Comparison of ENCODE assay signal across 13 cellular contexts in the genomic region with DNA sequence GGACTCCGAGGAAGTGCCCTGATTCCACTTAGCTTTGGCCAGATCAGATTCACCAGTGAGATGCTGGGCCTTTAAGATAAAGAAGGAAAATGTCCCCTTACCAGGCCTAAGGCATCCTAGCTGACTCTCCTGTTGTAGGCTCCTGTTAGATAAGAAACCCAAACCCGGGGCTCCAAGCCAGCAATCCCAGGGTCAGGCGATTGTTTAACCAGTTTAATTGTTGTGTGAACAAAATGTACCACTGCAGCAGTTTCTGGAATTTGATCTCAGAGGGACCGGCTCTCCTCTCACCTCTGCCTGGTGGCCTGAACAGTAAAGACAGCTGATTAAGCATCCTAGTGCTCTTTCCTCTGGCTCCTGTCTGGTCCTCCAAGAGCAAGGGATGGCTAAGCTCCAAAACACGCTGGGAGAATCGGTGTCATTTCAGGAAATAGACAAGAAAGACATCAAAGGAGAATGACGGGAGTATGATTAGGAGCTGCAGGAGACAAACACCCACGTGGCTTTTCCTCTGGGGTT. TPM values are rescaled to one million over a fixed set of nuclear protein-coding genes. Genes with fewer than 3 reads are reported as not detected.
DNase-seq lines count a peak whose midpoint lies in the region; ATAC-seq and TF ChIP-seq lines count a peak whose summit lies in the region.
"Had no signal": no experiment of that assay in that cellular context is flagged by ENCODE, and none has a peak within 500 bp of the region (broad histone marks: within the 10 kb centered on the region; RNA-seq: fewer than 3 reads in every experiment).

No MANE protein-coding gene starts in this region.

- CTCF ChIA-PET in RWPE1 (lab: Yijun Ruan, JAX): interaction anchor here (1.2 to 1.8 kb wide), 2 partner anchors 12 to 120 kb away, joined by 5 to 14 read pairs; no protein-coding TSS in a partner anchor

- 23 to 24% methylated on average over 7 to 8 of the region's 8 CpGs for WGBS in testis, 2 donors

- peaks cover 51% of the 10 kb centered on the region for H3K4me1 ChIP-seq in testis

- H3K4me3 ChIP-seq in fibroblast of the aortic adventitia (ENCODE audit: low read depth, low read length): no peak overlapping the region
- H3K4me3 ChIP-seq in testis: no peak overlapping the region
- H3K4me3 ChIP-seq: tibial nerve had no signal

- no peaks in the 10 kb centered on the region for H3K36me3 ChIP-seq in testis (ENCODE audit: low read depth, missing control alignments)
- H3K36me3 ChIP-seq: tibial nerve had no signal

- H3K27ac ChIP-seq in testis: peak overlapping the region; percentile 2 to 4
- no peak overlapping the region for H3K27ac ChIP-seq in RWPE1
- H3K27ac ChIP-seq: tibial nerve had no signal

- no peak for TF ChIP-seq POLR2A in testis (IDR thresholded peaks at IDR 0.05)

- DNase-seq in NCI-H748 (lab: John Stamatoyannopoulos, UW; ENCODE audit: unreplicated experiment): peak; percentile 17
- no peak for DNase-seq in NCI-H748 treated with DMSO at 0.1 percent for 48 hours (lab: John Stamatoyannopoulos, UW)
- DNase-seq in OCI-M1 (lab: John Stamatoyannopoulos, UW): peak; percentile 20
- DNase-seq in fibroblast of the aortic adventitia (ENCODE audit: low read depth): peak; percentile 82
- peak; percentile 72 for DNase-seq in testis
- no peak for DNase-seq in kidney tubule cell (ENCODE audit: low spot score)
- DNase-seq in RWPE1 (ENCODE audit: low spot score): no peak
- DNase-seq: amniotic stem cell, hippocampal formation, NCI-H1048 had no signal

- POLR2A ChIA-PET in RWPE1 (lab: Yijun Ruan, JAX; ENCODE audit: low non-redundant PET): interaction anchor here (0.6 kb wide), 1 partner anchor 409 kb away, joined by 3 read pairs; no protein-coding TSS in a partner anchor

- no peak for ATAC-seq in HG03432 (IDR thresholded peaks at IDR 0.05; ENCODE audit: unreplicated experiment)

- H3K9me3 ChIP-seq in testis: no peaks in the 10 kb centered on the region
- H3K9me3 ChIP-seq: tibial nerve had no signal

- no peaks in the 10 kb centered on the region for H3K27me3 ChIP-seq in testis
- H3K27me3 ChIP-seq: tibial nerve had no signal

- intact Hi-C loops in testis (cut with DNase I; ENCODE audit: low total_unique reads): no loop called here

- no peak for TF ChIP-seq CTCF in fibroblast of the aortic adventitia (IDR thresholded peaks at IDR 0.05; ENCODE audit: insufficient read depth, low read length)
- TF ChIP-seq CTCF in testis (IDR thresholded peaks at IDR 0.05): no peak
- TF ChIP-seq CTCF in RWPE1 (conservative IDR thresholded peaks at IDR 0.05; ENCODE audit: low read depth): no peak

RNA-seq across cellular contexts. Expression of a gene that starts 9.3 kb away (rescaled TPM):
- total RNA-seq in fibroblast of the aortic adventitia (ENCODE audit: low replicate concordance) (not detected in 2 replicates), testis (10 to 100 TPM; 11.7 to 12.9 TPM)
- 10.5 TPM for polyA plus RNA-seq in testis (ENCODE audit: insufficient read depth, low read depth, low replicate concordance)
- total RNA-seq: RPMI7951 had no signal

RNA-seq across cellular contexts. Expression of a gene that starts 44.5 kb away (rescaled TPM):
- total RNA-seq in fibroblast of the aortic adventitia (ENCODE audit: low replicate concordance) (0.74 and 2.9 TPM in 2 replicates), testis (10 to 100 TPM; 13.4 to 19.6 TPM)
- polyA plus RNA-seq in testis (ENCODE audit: insufficient read depth, low read depth, low replicate concordance): 7.2 TPM

RNA-seq across cellular contexts. Expression of a gene that starts 55.9 kb away (rescaled TPM):
- total RNA-seq in fibroblast of the aortic adventitia (ENCODE audit: low replicate concordance): 0.36 TPM in 1 of 2 replicates, not detected in the other
- 10 to 100 TPM; 35.2 to 71.1 TPM for total RNA-seq in testis
- polyA plus RNA-seq in testis (ENCODE audit: insufficient read depth, low read depth, low replicate concordance): 83.2 TPM
- total RNA-seq: RPMI7951, tibial nerve had no signal

Comparison
In these comparisons a context has a peak if more than half of its experiments do, and no peak if none do; other contexts are left out.
1. DNase-seq: peak in NCI-H748 (single experiment), OCI-M1 (single experiment), fibroblast of the aortic adventitia (single experiment) and testis (single experiment); none in NCI-H748 treated with DMSO at 0.1 percent for 48 hours (single experiment), kidney tubule cell (single experiment) and RWPE1 (single experiment).
2. RNA of a gene that starts 9.3 kb away (total RNA-seq): 11.7 to 12.9 TPM in testis; not detected in fibroblast of the aortic adventitia; every median in the first group is over 10 times any median in the second.
3. RNA of a gene that starts 55.9 kb away (total RNA-seq): 35.2 to 71.1 TPM in testis; 0.36 TPM in fibroblast of the aortic adventitia; every median in the first group is over 10 times any median in the second.